Comparison of ENCODE assay signal across 1 cellular context in genomic region chr12:131910302-131911110, GRCh38.
TF ChIP-seq lines count a peak whose summit lies in the region.

No MANE protein-coding gene starts in this region.

TF ChIP-seq in HepG2, 621 proteins besides CTCF, POLR2A, EP300 and RAD21:
- peak; percentile 10 for TF ChIP-seq AGO2 (optimal IDR thresholded peaks at IDR 0.05; ENCODE audit: low read depth, low read length)
- TF ChIP-seq, protein P1, sequence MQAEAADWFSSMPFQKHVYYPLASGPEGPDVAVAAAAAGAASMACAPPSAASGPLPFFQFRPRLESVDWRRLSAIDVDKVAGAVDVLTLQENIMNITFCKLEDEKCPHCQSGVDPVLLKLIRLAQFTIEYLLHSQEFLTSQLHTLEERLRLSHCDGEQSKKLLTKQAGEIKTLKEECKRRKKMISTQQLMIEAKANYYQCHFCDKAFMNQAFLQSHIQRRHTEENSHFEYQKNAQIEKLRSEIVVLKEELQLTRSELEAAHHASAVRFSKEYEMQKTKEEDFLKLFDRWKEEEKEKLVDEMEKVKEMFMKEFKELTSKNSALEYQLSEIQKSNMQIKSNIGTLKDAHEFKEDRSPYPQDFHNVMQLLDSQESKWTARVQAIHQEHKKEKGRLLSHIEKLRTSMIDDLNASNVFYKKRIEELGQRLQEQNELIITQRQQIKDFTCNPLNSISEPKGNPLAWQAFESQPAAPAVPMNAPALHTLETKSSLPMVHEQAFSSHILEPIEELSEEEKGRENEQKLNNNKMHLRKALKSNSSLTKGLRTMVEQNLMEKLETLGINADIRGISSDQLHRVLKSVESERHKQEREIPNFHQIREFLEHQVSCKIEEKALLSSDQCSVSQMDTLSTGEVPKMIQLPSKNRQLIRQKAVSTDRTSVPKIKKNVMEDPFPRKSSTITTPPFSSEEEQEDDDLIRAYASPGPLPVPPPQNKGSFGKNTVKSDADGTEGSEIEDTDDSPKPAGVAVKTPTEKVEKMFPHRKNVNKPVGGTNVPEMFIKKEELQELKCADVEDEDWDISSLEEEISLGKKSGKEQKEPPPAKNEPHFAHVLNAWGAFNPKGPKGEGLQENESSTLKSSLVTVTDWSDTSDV (CRISPR knock-in tag; IDR thresholded peaks at IDR 0.05) = no peak
- TF ChIP-seq PAX8 (CRISPR knock-in tag; IDR thresholded peaks at IDR 0.05; ENCODE audit: borderline replicate concordance) = no peak
- TF ChIP-seq NFE2L1 (CRISPR knock-in tag; IDR thresholded peaks at IDR 0.05; ENCODE audit: borderline replicate concordance) = no peak
- no peak for TF ChIP-seq SATB2 (CRISPR knock-in tag; IDR thresholded peaks at IDR 0.05)
- no peak for TF ChIP-seq PHF8 (CRISPR knock-in tag; IDR thresholded peaks at IDR 0.05)
- TF ChIP-seq, protein P2, sequence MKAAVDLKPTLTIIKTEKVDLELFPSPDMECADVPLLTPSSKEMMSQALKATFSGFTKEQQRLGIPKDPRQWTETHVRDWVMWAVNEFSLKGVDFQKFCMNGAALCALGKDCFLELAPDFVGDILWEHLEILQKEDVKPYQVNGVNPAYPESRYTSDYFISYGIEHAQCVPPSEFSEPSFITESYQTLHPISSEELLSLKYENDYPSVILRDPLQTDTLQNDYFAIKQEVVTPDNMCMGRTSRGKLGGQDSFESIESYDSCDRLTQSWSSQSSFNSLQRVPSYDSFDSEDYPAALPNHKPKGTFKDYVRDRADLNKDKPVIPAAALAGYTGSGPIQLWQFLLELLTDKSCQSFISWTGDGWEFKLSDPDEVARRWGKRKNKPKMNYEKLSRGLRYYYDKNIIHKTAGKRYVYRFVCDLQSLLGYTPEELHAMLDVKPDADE (CRISPR knock-in tag; IDR thresholded peaks at IDR 0.05) = no peak
- no peak for TF ChIP-seq ZNF143 (CRISPR knock-in tag; IDR thresholded peaks at IDR 0.05)
- TF ChIP-seq ZNF34 (CRISPR knock-in tag; IDR thresholded peaks at IDR 0.05; ENCODE audit: borderline replicate concordance) = no peak
TF ChIP-seq in HepG2: peak in this region for 1.
